8 cellular contexts compared by ENCODE assay signal in genomic region chr12:1595026-1595561, GRCh38. TPM values are rescaled to one million over a fixed set of nuclear protein-coding genes. Genes with fewer than 3 reads are reported as not detected.
DNase-seq lines count a peak whose midpoint lies in the region; ATAC-seq, FAIRE-seq and TF ChIP-seq lines count a peak whose summit lies in the region.

No MANE protein-coding gene starts in this region.

- FAIRE-seq in pancreas (lab: Jason Lieb, UNC) (no peak), RCC 7860 (lab: Jason Lieb, UNC) (no peak)

- peaks cover 91% of the 10 kb centered on the region for H3K79me2 ChIP-seq in GM23248 (ENCODE audit: insufficient read depth)

- WGBS in GM23248 (ENCODE audit: low coverage in 1 of 2, low lambda C conversion rate in 2 of 2, missing lambda C conversion rate in 2 of 2), 2 experiments: 3 to 10% methylated on average over 18 to 19 of the region's 19 CpGs
- 11 to 12% methylated on average over 19 of the region's 19 CpGs for WGBS in pancreas, 2 donors

- H3K9me3 ChIP-seq in GM23248 (ENCODE audit: low read depth) (no peaks in the 10 kb centered on the region), pancreas (no peaks in the 10 kb centered on the region)

- TF ChIP-seq CTCF in fibroblast of mammary gland (conservative IDR thresholded peaks at IDR 0.05; ENCODE audit: control insufficient read depth, insufficient read depth, low read depth, low read length) (no peak), pancreas (IDR thresholded peaks at IDR 0.05) (no peak)

- H3K9me2 ChIP-seq in GM23248 (ENCODE audit: insufficient read depth): no peaks in the 10 kb centered on the region

- peak overlapping the region; percentile 61 for H2AFZ ChIP-seq in GM23248

- peak overlapping the region; percentile 92 to 93 for H3K27ac Mint-ChIP-seq in T-cell

- peak; percentile 73 for DNase-seq in GM23248
- DNase-seq in T-cell: no peak
- no peak for DNase-seq in fibroblast of mammary gland (ENCODE audit: low read depth)
- peak in 1 of 6 donors; percentile 28 for DNase-seq in pancreas
- DNase-seq in RCC 7860 (ENCODE audit: low spot score): no peak
- DNase-seq in germinal center (ENCODE audit: low spot score): no peak
- DNase-seq in iPS-NIHi11 (ENCODE audit: low spot score): no peak

- ATAC-seq in T-cell (replicated peaks in 1 of 4) (no peak), pancreas (peak in 2 of 4 donors; percentile 15 to 20), HG02678 (IDR thresholded peaks at IDR 0.05; ENCODE audit: unreplicated experiment) (no peak)

- CTCF ChIA-PET in T-cell (lab: Charles Lee): no interaction called here

- peak overlapping the region; percentile 98 for H3K4me2 ChIP-seq in GM23248 (ENCODE audit: unreplicated experiment)

- peaks cover 36 to 47% (median 45%) of the 10 kb centered on the region in 3 donors for H3K4me1 Mint-ChIP-seq in T-cell

- no peaks in the 10 kb centered on the region for H3K36me3 ChIP-seq in GM23248 (ENCODE audit: low read depth)
- no peaks in the 10 kb centered on the region for H3K36me3 ChIP-seq in pancreas

- H3K4me3 Mint-ChIP-seq in T-cell: peak overlapping the region; percentile 85 to 92 (median 90)

- H3K4me3 ChIP-seq in GM23248 (peak overlapping the region; percentile 69), fibroblast of mammary gland (ENCODE audit: control insufficient read depth, low read depth, low read length) (peak overlapping the region; percentile 59), pancreas (peak overlapping the region; percentile 53 to 81 (median 62))

- H4K20me1 ChIP-seq in GM23248 (ENCODE audit: insufficient read depth): no peaks in the 10 kb centered on the region

- in situ Hi-C loops in GM23248 (cut with MboI): no loop called here

- H3K9ac ChIP-seq in GM23248: peak overlapping the region; percentile 89

- peaks cover 42% of the 10 kb centered on the region for H3K4me1 ChIP-seq in GM23248 (ENCODE audit: insufficient read depth)
- H3K4me1 ChIP-seq in pancreas: peaks cover 10 to 26% (median 21%) of the 10 kb centered on the region in 3 donors

- intact Hi-C loops in pancreas (cut with DNase I): no loop called here

- H3K27me3 ChIP-seq in GM23248 (replicated peaks; ENCODE audit: insufficient read depth) (no peaks in the 10 kb centered on the region), pancreas (no peaks in the 10 kb centered on the region)

- peaks cover 78% of the 10 kb centered on the region for H3F3A ChIP-seq in GM23248 (ENCODE audit: insufficient read depth)

- POLR2A ChIA-PET in T-cell (lab: Charles Lee): no interaction called here

- H3K27me3 Mint-ChIP-seq in T-cell: no peaks in the 10 kb centered on the region

- peak overlapping the region; percentile 90 for H3K27ac ChIP-seq in GM23248
- peak overlapping the region; percentile 82 to 97 (median 89) for H3K27ac ChIP-seq in pancreas

- peaks cover 6% of the 10 kb centered on the region for H3K36me3 Mint-ChIP-seq in T-cell

- H3K9me3 Mint-ChIP-seq in T-cell: no peaks in the 10 kb centered on the region

RNA-seq across cellular contexts. Expression of gene FBXL14, which starts 0.7 kb away (rescaled TPM):
- 3.2 and 9.3 TPM in 2 replicates for total RNA-seq in GM23248 (2014; rRNA removed; shearing (Covaris generic))
- polyA plus RNA-seq in GM23248 (2016; fragmentation: Nextera tagmentation; extraction: Ambion mirVana) (1.2 and 1.9 TPM in 2 replicates), pancreas (1 to 10 TPM; 3.2 to 5.0 TPM)
- total RNA-seq in T-cell (10 to 100 TPM; 27.3 to 48.7 (median 42.5) TPM), pancreas (10 to 100 TPM in 3 of 6 donors, 1 to 10 TPM in 3; 8.1 to 14.2 (median 9.6) TPM)

RNA-seq across cellular contexts. Expression of gene WNT5B, which starts 33.9 kb away (rescaled TPM):
- 505 and 529 TPM in 2 replicates for total RNA-seq in GM23248 (2014; rRNA removed; shearing (Covaris generic))
- polyA plus RNA-seq in GM23248 (2016; fragmentation: Nextera tagmentation; extraction: Ambion mirVana) (49.7 and 50.1 TPM in 2 replicates), pancreas (under 1 TPM; 0.72 to 0.85 TPM)
- total RNA-seq in T-cell (under 1 TPM in 1 of 5 donors, not detected in 4; 0.20 TPM), pancreas (1 to 10 TPM in 2 of 6 donors, under 1 TPM in 4; 0.72 to 2.8 (median 0.92) TPM)

Comparison
In these comparisons a context has a peak if more than half of its experiments do, and no peak if none do; other contexts are left out.
1. RNA of gene WNT5B, which starts 33.9 kb away (total RNA-seq): 505 to 529 TPM in GM23248; 0.72 to 2.8 TPM in pancreas and 0.20 TPM in T-cell; every median in the first group is over 100 times any median in the second.
2. Peak in every context shown above with its lines, with median percentiles within 50 percentile points of each other: H3K4me3 ChIP-seq.